In the genomic region with DNA sequence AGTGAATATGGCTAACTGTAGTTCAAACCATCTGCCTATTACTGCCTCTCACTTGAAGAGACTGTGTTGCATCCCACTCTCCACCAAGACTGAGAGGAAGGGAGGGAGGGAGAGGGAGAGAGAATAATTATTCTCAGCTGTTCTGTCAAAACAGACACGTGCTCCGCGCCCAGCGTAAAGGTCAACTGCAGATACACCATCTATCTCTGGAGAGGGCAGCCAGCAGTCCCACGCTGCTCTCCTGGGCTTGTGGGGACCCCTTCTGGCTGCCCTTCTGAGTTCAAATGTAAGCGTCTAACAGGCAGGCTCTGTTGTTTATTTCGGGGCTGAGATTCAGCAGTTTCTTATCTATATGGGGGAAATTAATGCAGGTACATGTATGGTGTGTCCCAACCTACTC, we compare ENCODE assay signal across 1 cellular context.
TF ChIP-seq lines count a peak whose summit lies in the region.

No MANE protein-coding gene starts in this region.

TF ChIP-seq in GM12878, 131 proteins besides CTCF, POLR2A, EP300 and RAD21 (continued from another document):
- TF ChIP-seq SKIL (IDR thresholded peaks at IDR 0.05; ENCODE audit: low read depth, poor library complexity, severe bottlenecking) (no peak), KAT2A (conservative IDR thresholded peaks at IDR 0.05; ENCODE audit: control insufficient read depth, low read depth, low read length) (no peak), EZH2 (IDR thresholded peaks at IDR 0.05; ENCODE audit: borderline replicate concordance, control insufficient read depth, low read depth, low read length) (no peak), SP1 (IDR thresholded peaks at IDR 0.05; ENCODE audit: low read depth, low read length) (no peak), LARP7 (IDR thresholded peaks at IDR 0.05) (no peak), ZBED1 (IDR thresholded peaks at IDR 0.05; ENCODE audit: borderline replicate concordance) (no peak), NFIC (IDR thresholded peaks at IDR 0.05; ENCODE audit: low read depth, low read length) (no peak), MYC (IDR thresholded peaks at IDR 0.05; ENCODE audit: insufficient read depth, insufficient read length, insufficient replicate concordance, low read length, severe bottlenecking) (no peak), HCFC1 (IDR thresholded peaks at IDR 0.05; ENCODE audit: low read length) (no peak), ASH2L (IDR thresholded peaks at IDR 0.05; ENCODE audit: borderline replicate concordance, low read depth) (no peak), BCL3 (IDR thresholded peaks at IDR 0.05; ENCODE audit: borderline replicate concordance, insufficient read depth, low read depth, low read length, poor library complexity, severe bottlenecking) (no peak), GATAD2B (conservative IDR thresholded peaks at IDR 0.05; ENCODE audit: low read depth) (no peak), STAT1 (conservative IDR thresholded peaks at IDR 0.05) (no peak), FOS (IDR thresholded peaks at IDR 0.05; ENCODE audit: borderline replicate concordance, extremely low read depth, insufficient read length) (no peak), MTA3 (IDR thresholded peaks at IDR 0.05; ENCODE audit: borderline replicate concordance, low read length) (no peak)
- TF ChIP-seq, protein P1, sequence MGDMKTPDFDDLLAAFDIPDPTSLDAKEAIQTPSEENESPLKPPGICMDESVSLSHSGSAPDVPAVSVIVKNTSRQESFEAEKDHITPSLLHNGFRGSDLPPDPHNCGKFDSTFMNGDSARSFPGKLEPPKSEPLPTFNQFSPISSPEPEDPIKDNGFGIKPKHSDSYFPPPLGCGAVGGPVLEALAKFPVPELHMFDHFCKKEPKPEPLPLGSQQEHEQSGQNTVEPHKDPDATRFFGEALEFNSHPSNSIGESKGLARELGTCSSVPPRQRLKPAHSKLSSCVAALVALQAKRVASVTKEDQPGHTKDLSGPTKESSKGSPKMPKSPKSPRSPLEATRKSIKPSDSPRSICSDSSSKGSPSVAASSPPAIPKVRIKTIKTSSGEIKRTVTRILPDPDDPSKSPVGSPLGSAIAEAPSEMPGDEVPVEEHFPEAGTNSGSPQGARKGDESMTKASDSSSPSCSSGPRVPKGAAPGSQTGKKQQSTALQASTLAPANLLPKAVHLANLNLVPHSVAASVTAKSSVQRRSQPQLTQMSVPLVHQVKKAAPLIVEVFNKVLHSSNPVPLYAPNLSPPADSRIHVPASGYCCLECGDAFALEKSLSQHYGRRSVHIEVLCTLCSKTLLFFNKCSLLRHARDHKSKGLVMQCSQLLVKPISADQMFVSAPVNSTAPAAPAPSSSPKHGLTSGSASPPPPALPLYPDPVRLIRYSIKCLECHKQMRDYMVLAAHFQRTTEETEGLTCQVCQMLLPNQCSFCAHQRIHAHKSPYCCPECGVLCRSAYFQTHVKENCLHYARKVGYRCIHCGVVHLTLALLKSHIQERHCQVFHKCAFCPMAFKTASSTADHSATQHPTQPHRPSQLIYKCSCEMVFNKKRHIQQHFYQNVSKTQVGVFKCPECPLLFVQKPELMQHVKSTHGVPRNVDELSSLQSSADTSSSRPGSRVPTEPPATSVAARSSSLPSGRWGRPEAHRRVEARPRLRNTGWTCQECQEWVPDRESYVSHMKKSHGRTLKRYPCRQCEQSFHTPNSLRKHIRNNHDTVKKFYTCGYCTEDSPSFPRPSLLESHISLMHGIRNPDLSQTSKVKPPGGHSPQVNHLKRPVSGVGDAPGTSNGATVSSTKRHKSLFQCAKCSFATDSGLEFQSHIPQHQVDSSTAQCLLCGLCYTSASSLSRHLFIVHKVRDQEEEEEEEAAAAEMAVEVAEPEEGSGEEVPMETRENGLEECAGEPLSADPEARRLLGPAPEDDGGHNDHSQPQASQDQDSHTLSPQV (IDR thresholded peaks at IDR 0.05) = no peak
TF ChIP-seq in GM12878: peak in this region for 0.
